1 cellular context compared by ENCODE assay signal in the genomic region with DNA sequence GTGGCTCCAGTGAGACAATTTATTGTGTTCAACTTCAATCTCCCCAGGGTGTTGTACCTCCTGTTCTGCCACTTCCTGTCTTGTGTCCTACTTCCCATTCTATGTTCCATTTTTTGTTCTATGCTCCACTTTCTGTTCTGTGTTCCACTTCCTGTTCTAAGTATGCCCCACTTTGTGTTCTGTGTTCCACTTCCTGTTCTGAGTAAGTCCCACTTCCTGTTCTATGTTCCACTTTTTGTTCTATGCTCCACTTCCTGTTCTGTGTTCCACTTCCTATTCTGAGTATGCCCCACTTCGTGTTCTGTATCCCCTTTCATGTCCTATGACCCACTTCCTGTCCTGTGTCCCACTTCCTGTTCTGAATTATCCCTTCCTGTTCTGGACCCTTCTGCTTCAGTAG.
TF ChIP-seq lines count a peak whose summit lies in the region.

No MANE protein-coding gene starts in this region.

TF ChIP-seq in K562, 482 proteins besides CTCF, POLR2A, EP300 and RAD21 (continued from another document):
- TF ChIP-seq, protein P1, sequence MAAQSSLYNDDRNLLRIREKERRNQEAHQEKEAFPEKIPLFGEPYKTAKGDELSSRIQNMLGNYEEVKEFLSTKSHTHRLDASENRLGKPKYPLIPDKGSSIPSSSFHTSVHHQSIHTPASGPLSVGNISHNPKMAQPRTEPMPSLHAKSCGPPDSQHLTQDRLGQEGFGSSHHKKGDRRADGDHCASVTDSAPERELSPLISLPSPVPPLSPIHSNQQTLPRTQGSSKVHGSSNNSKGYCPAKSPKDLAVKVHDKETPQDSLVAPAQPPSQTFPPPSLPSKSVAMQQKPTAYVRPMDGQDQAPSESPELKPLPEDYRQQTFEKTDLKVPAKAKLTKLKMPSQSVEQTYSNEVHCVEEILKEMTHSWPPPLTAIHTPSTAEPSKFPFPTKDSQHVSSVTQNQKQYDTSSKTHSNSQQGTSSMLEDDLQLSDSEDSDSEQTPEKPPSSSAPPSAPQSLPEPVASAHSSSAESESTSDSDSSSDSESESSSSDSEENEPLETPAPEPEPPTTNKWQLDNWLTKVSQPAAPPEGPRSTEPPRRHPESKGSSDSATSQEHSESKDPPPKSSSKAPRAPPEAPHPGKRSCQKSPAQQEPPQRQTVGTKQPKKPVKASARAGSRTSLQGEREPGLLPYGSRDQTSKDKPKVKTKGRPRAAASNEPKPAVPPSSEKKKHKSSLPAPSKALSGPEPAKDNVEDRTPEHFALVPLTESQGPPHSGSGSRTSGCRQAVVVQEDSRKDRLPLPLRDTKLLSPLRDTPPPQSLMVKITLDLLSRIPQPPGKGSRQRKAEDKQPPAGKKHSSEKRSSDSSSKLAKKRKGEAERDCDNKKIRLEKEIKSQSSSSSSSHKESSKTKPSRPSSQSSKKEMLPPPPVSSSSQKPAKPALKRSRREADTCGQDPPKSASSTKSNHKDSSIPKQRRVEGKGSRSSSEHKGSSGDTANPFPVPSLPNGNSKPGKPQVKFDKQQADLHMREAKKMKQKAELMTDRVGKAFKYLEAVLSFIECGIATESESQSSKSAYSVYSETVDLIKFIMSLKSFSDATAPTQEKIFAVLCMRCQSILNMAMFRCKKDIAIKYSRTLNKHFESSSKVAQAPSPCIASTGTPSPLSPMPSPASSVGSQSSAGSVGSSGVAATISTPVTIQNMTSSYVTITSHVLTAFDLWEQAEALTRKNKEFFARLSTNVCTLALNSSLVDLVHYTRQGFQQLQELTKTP (IDR thresholded peaks at IDR 0.05; ENCODE audit: low read depth in 1 of 2, partially characterized antibody in 2 of 2): peak in 1 of 2 experiments; percentile 45
- no peak for TF ChIP-seq NCOA2 (IDR thresholded peaks at IDR 0.05; ENCODE audit: partially characterized antibody in 2 of 2)
- TF ChIP-seq, protein P2, sequence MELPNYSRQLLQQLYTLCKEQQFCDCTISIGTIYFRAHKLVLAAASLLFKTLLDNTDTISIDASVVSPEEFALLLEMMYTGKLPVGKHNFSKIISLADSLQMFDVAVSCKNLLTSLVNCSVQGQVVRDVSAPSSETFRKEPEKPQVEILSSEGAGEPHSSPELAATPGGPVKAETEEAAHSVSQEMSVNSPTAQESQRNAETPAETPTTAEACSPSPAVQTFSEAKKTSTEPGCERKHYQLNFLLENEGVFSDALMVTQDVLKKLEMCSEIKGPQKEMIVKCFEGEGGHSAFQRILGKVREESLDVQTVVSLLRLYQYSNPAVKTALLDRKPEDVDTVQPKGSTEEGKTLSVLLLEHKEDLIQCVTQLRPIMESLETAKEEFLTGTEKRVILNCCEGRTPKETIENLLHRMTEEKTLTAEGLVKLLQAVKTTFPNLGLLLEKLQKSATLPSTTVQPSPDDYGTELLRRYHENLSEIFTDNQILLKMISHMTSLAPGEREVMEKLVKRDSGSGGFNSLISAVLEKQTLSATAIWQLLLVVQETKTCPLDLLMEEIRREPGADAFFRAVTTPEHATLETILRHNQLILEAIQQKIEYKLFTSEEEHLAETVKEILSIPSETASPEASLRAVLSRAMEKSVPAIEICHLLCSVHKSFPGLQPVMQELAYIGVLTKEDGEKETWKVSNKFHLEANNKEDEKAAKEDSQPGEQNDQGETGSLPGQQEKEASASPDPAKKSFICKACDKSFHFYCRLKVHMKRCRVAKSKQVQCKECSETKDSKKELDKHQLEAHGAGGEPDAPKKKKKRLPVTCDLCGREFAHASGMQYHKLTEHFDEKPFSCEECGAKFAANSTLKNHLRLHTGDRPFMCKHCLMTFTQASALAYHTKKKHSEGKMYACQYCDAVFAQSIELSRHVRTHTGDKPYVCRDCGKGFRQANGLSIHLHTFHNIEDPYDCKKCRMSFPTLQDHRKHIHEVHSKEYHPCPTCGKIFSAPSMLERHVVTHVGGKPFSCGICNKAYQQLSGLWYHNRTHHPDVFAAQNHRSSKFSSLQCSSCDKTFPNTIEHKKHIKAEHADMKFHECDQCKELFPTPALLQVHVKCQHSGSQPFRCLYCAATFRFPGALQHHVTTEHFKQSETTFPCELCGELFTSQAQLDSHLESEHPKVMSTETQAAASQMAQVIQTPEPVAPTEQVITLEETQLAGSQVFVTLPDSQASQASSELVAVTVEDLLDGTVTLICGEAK (IDR thresholded peaks at IDR 0.05): peak; percentile 72; the same call in 1 of the 2 replicates
- TF ChIP-seq, protein P2 (CRISPR knock-in tag; IDR thresholded peaks at IDR 0.05): no peak
- no peak for TF ChIP-seq ZNF24 (IDR thresholded peaks at IDR 0.05)
- TF ChIP-seq SNRNP70 (optimal IDR thresholded peaks at IDR 0.05; ENCODE audit: low read depth, low read length): no peak
- peak; percentile 33 to 70; a peak in 2 of 4 replicates for TF ChIP-seq ETV6 (IDR thresholded peaks at IDR 0.05; ENCODE audit: borderline replicate concordance in 1 of 2, low read depth in 2 of 2, low read length in 1 of 2)
- TF ChIP-seq ETV6 (CRISPR knock-in tag; IDR thresholded peaks at IDR 0.05; ENCODE audit: borderline replicate concordance): no peak
- no peak for TF ChIP-seq ZNF589 (CRISPR knock-in tag; IDR thresholded peaks at IDR 0.05; ENCODE audit: low read depth)
- TF ChIP-seq, protein P3, sequence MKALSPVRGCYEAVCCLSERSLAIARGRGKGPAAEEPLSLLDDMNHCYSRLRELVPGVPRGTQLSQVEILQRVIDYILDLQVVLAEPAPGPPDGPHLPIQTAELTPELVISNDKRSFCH (CRISPR knock-in tag; IDR thresholded peaks at IDR 0.05): no peak
- TF ChIP-seq, protein P3 (tag; IDR thresholded peaks at IDR 0.05): no peak
- no peak for TF ChIP-seq CSDE1 (IDR thresholded peaks at IDR 0.05)
- TF ChIP-seq RB1 (IDR thresholded peaks at IDR 0.05; ENCODE audit: low read depth): no peak
